Comparison of ENCODE assay signal across 25 cellular contexts in genomic region chr19:23522431-23522830, GRCh38.
A peak's percentile ranks its signal among the peaks of the same experiment; 100 is the strongest.
DNase-seq lines count a peak whose midpoint lies in the region; ATAC-seq, FAIRE-seq and TF ChIP-seq lines count a peak whose summit lies in the region.
"Had no signal": no experiment of that assay in that cellular context is flagged by ENCODE, and none has a peak within 500 bp of the region (broad histone marks: within the 10 kb centered on the region; RNA-seq: fewer than 3 reads in every experiment).

No MANE protein-coding gene starts in this region.

- no peak overlapping the region for H3K18ac ChIP-seq in IMR-90 (ENCODE audit: low read depth, low read length)

- no peaks in the 10 kb centered on the region for H4K20me1 ChIP-seq in IMR-90 (ENCODE audit: insufficient read depth, low read length)
- H4K20me1 ChIP-seq in PC-9 (ENCODE audit: insufficient read depth): no peaks in the 10 kb centered on the region
- H4K20me1 ChIP-seq in OCI-LY7 (ENCODE audit: insufficient read depth, low read length): no peaks in the 10 kb centered on the region
- H4K20me1 ChIP-seq: BLaER1 treated with 17β-estradiol and CSF1 and Interleukin-3, amounts not matched to agents 10 nM and 100 nM had no signal

- no peak overlapping the region for H3K9ac ChIP-seq in IMR-90 (ENCODE audit: low read depth, low read length)
- H3K9ac ChIP-seq: BLaER1 treated with 17β-estradiol and CSF1 and Interleukin-3, amounts not matched to agents 10 nM and 100 nM had no signal

- no peak overlapping the region for H2BK5ac ChIP-seq in IMR-90 (ENCODE audit: low read depth, low read length, poor library complexity, severe bottlenecking)

- no peaks in the 10 kb centered on the region for H3K36me3 ChIP-seq in IMR-90 (ENCODE audit: control insufficient read depth, insufficient read depth, low read length)
- H3K36me3 ChIP-seq in PC-9 (ENCODE audit: low read depth): no peaks in the 10 kb centered on the region
- no peaks in the 10 kb centered on the region for H3K36me3 ChIP-seq in OCI-LY7 (ENCODE audit: insufficient read depth, low read length)
- H3K36me3 ChIP-seq: BE2C; BLaER1 treated with 17β-estradiol and CSF1 and Interleukin-3, amounts not matched to agents 10 nM and 100 nM; HAP-1 had no signal

- no peak overlapping the region for H4K5ac ChIP-seq in IMR-90 (ENCODE audit: low read depth, low read length)

- H3K4me2 ChIP-seq in IMR-90 (ENCODE audit: low read depth, low read length) (no peak overlapping the region), PC-9 (no peak overlapping the region), OCI-LY7 (ENCODE audit: low read length) (no peak overlapping the region)
- H3K4me2 ChIP-seq: A549; BLaER1 treated with 17β-estradiol and CSF1 and Interleukin-3, amounts not matched to agents 10 nM and 100 nM had no signal

- TF ChIP-seq POLR2A in IMR-90 (IDR thresholded peaks at IDR 0.05; ENCODE audit: low read depth, low read length): no peak

- no peak overlapping the region for H4K91ac ChIP-seq in IMR-90 (ENCODE audit: insufficient read depth, low read depth, low read length)

- CTCF ChIA-PET in IMR-90 (lab: Yijun Ruan, JAX) (no interaction called here), PC-9 (lab: Charles Lee) (no interaction called here), OCI-LY7 (lab: Charles Lee; ENCODE audit: unreplicated experiment) (no interaction called here)

- H2AK9ac ChIP-seq in IMR-90 (replicated peaks; ENCODE audit: low read depth, low read length, poor library complexity): no peak overlapping the region

- no peaks in the 10 kb centered on the region for H3K27me3 ChIP-seq in IMR-90 (ENCODE audit: control insufficient read depth, insufficient read depth, low read length)
- H3K27me3 ChIP-seq in PC-9 (ENCODE audit: insufficient read depth, low read depth): no peaks in the 10 kb centered on the region
- H3K27me3 ChIP-seq: BE2C; BLaER1 treated with 17β-estradiol and CSF1 and Interleukin-3, amounts not matched to agents 10 nM and 100 nM had no signal

- DNase-seq in IMR-90: no peak
- DNase-seq in PC-9: peak in 1 of 2 experiments; percentile 44
- DNase-seq in epithelial cell of esophagus (ENCODE audit: low read depth): peak; percentile 27
- DNase-seq in T-helper 1 cell: no peak
- DNase-seq in HTR-8/SVneo (ENCODE audit: insufficient read length, low spot score): no peak
- no peak for DNase-seq in OCI-LY7 (ENCODE audit: low spot score)
- DNase-seq: 8988T; ACHN; AML-193; BE2C; CD4-positive, alpha-beta T cell; CD8-positive, alpha-beta memory T cell; DMS 273 treated with DMSO at 0.1 percent for 48 hours; DMS79; EL; GDM1; GOT3; HFFc6 had no signal

- ATAC-seq in IMR-90 (ENCODE audit: low read depth): no peak
- ATAC-seq: A549, GM12878 had no signal

- H2BK120ac ChIP-seq in IMR-90 (ENCODE audit: low read depth, low read length): no peak overlapping the region

- POLR2A ChIA-PET in IMR-90 (lab: Charles Lee; ENCODE audit: unreplicated experiment) (no interaction called here), PC-9 (lab: Charles Lee; ENCODE audit: unreplicated experiment) (no interaction called here), OCI-LY7 (lab: Charles Lee) (interaction anchor here (0.6 kb wide), 1 partner anchor 15 kb away, joined by 3 read pairs; no protein-coding TSS in a partner anchor)

- H2AFZ ChIP-seq in IMR-90 (replicated peaks; ENCODE audit: low read length, poor library complexity): no peak overlapping the region
- no peak overlapping the region for H2AFZ ChIP-seq in PC-9
- H2AFZ ChIP-seq in OCI-LY7 (ENCODE audit: low read length): no peak overlapping the region

- H3K14ac ChIP-seq in IMR-90 (replicated peaks; ENCODE audit: low read depth, low read length): no peak overlapping the region

- no peak for FAIRE-seq in HTR-8/SVneo (lab: Jason Lieb, UNC)
- FAIRE-seq: A549, D721Med, GM12878, GM19239, H54 had no signal

- BruUV-seq in IMR-90 (replicated peaks; lab: Mats Ljungman, UMichigan) (no TSS peak), PC-9 (replicated peaks; lab: Mats Ljungman, UMichigan) (no TSS peak), OCI-LY7 (replicated peaks; lab: Mats Ljungman, UMichigan) (no TSS peak)

- no peak overlapping the region for H2AK5ac ChIP-seq in IMR-90 (ENCODE audit: low read depth, low read length)

- intact Hi-C loops in IMR-90 (cut with micrococcal nuclease): no loop called here
- intact Hi-C loops in PC-9 (cut with micrococcal nuclease; ENCODE audit: unreplicated experiment): no loop called here
- intact Hi-C loops in OCI-LY7 (cut with micrococcal nuclease; ENCODE audit: unreplicated experiment): no loop called here

- H3K9me1 ChIP-seq in IMR-90 (ENCODE audit: insufficient read depth, low read length): no peaks in the 10 kb centered on the region

- WGBS in IMR-90 (ENCODE audit: extremely low coverage in 2 of 2, insufficient read length in 1 of 2), 2 experiments: no CpG with 5 or more reads among the region's 1 CpG

- no peak for TF ChIP-seq CTCF in IMR-90 (conservative IDR thresholded peaks at IDR 0.05; ENCODE audit: low read depth, low read length)
- no peak for TF ChIP-seq CTCF in PC-9 (conservative IDR thresholded peaks at IDR 0.05)
- TF ChIP-seq CTCF in epithelial cell of esophagus (IDR thresholded peaks at IDR 0.05; ENCODE audit: insufficient read depth, low read depth, low read length, missing control alignments): no peak
- TF ChIP-seq CTCF in OCI-LY7 (conservative IDR thresholded peaks at IDR 0.05; ENCODE audit: low read length): no peak

- H2BK20ac ChIP-seq in IMR-90 (ENCODE audit: low read depth, low read length): no peak overlapping the region

- H3K4me1 ChIP-seq in IMR-90 (ENCODE audit: control insufficient read depth, insufficient read depth, low read length) (no peaks in the 10 kb centered on the region), PC-9 (replicated peaks; ENCODE audit: insufficient read depth) (peaks cover 16% of the 10 kb centered on the region; the same call in 1 of the 2 replicates), OCI-LY7 (ENCODE audit: insufficient read depth, low read length, poor library complexity, severe bottlenecking) (no peaks in the 10 kb centered on the region)
- H3K4me1 ChIP-seq: A549; BE2C; BLaER1 treated with 17β-estradiol and CSF1 and Interleukin-3, amounts not matched to agents 10 nM and 100 nM; HAP-1 had no signal

- TF ChIP-seq RAD21 in IMR-90 (IDR thresholded peaks at IDR 0.05; ENCODE audit: low read length): no peak

- dilution Hi-C loops in IMR-90 (cut with HindIII; ENCODE audit: low sequenced_read_pairs, unreplicated experiment): no loop called here

- H3K9me3 ChIP-seq in IMR-90 (ENCODE audit: control insufficient read depth, insufficient read depth, low read length): peaks cover 23% of the 10 kb centered on the region
- H3K9me3 ChIP-seq in PC-9 (ENCODE audit: insufficient read depth, low read depth): peaks cover 51% of the 10 kb centered on the region
- no peaks in the 10 kb centered on the region for H3K9me3 ChIP-seq in OCI-LY7 (ENCODE audit: low read length)
- H3K9me3 ChIP-seq: BE2C, HAP-1 had no signal

- no peak overlapping the region for H2BK15ac ChIP-seq in IMR-90 (ENCODE audit: low read depth, low read length)

- H3K23ac ChIP-seq in IMR-90 (ENCODE audit: low read depth, low read length): no peak overlapping the region

- H3K79me2 ChIP-seq in PC-9 (ENCODE audit: low read depth) (no peaks in the 10 kb centered on the region), OCI-LY7 (ENCODE audit: insufficient read depth, low read depth, low read length) (no peaks in the 10 kb centered on the region)

- H3K79me1 ChIP-seq in IMR-90 (ENCODE audit: low read depth in 1 of 2, low read length in 2 of 2): no peaks in the 10 kb centered on the region

- H3F3A ChIP-seq in PC-9 (ENCODE audit: insufficient read depth, low read depth): peaks cover 12% of the 10 kb centered on the region; the same call in 1 of the 2 replicates

- H3K4me3 ChIP-seq in IMR-90 (ENCODE audit: insufficient read depth, low read depth, low read length) (no peak overlapping the region), PC-9 (no peak overlapping the region), epithelial cell of esophagus (ENCODE audit: low read length) (no peak overlapping the region), OCI-LY7 (ENCODE audit: low read depth, low read length, poor library complexity, severe bottlenecking) (no peak overlapping the region)
- H3K4me3 ChIP-seq: A549; BLaER1 treated with 17β-estradiol and CSF1 and Interleukin-3, amounts not matched to agents 10 nM and 100 nM; GM12878; HAP-1 had no signal

- no peaks in the 10 kb centered on the region for H3K9me2 ChIP-seq in PC-9 (ENCODE audit: insufficient read depth)
- no peaks in the 10 kb centered on the region for H3K9me2 ChIP-seq in OCI-LY7 (ENCODE audit: insufficient read depth, low read length)

- in situ Hi-C loops in IMR-90 (cut with MboI; ENCODE audit: low sequenced_read_pairs): no loop called here

- no peak overlapping the region for H4K8ac ChIP-seq in IMR-90 (ENCODE audit: low read depth in 2 of 2, low read length in 2 of 2)

- H3K4ac ChIP-seq in IMR-90 (ENCODE audit: low read depth, low read length): no peak overlapping the region

- H3K27ac ChIP-seq in IMR-90 (ENCODE audit: insufficient read depth, low read length) (no peak overlapping the region), PC-9 (peak overlapping the region; percentile 40), OCI-LY7 (ENCODE audit: low read depth, low read length, poor library complexity, severe bottlenecking) (no peak overlapping the region)
- H3K27ac ChIP-seq: A549; BLaER1 treated with 17β-estradiol and CSF1 and Interleukin-3, amounts not matched to agents 10 nM and 100 nM had no signal

- no peak overlapping the region for H3K56ac ChIP-seq in IMR-90 (ENCODE audit: extremely low read depth, insufficient read depth, low read length)

TF ChIP-seq in IMR-90, 13 proteins besides CTCF, POLR2A, EP300 and RAD21:
- TF ChIP-seq BHLHE40 (IDR thresholded peaks at IDR 0.05; ENCODE audit: low read depth, low read length) (no peak), CEBPB (IDR thresholded peaks at IDR 0.05; ENCODE audit: low read depth, low read length) (0 out of 2 replicates have a peak, but pooled peaks have one; percentile 10), MAZ (IDR thresholded peaks at IDR 0.05; ENCODE audit: borderline replicate concordance, low read depth, low read length) (no peak)
TF ChIP-seq in IMR-90: peak in this region for 1.
